13 cellular contexts compared by ENCODE assay signal in genomic region chr6:56795852-56796532, GRCh38.
DNase-seq lines count a peak whose midpoint lies in the region; ATAC-seq, FAIRE-seq and TF ChIP-seq lines count a peak whose summit lies in the region.
"Had no signal": no experiment of that assay in that cellular context is flagged by ENCODE, and none has a peak within 500 bp of the region (broad histone marks: within the 10 kb centered on the region; RNA-seq: fewer than 3 reads in every experiment).

No MANE protein-coding gene starts in this region.

- H3K36me3 ChIP-seq in HUES6 (ENCODE audit: control insufficient read depth, insufficient read depth, low read length): no peaks in the 10 kb centered on the region
- no peaks in the 10 kb centered on the region for H3K36me3 ChIP-seq in tibial artery

- H3K27me3 ChIP-seq in HUES6 (ENCODE audit: control insufficient read depth, insufficient read depth, low read length) (no peaks in the 10 kb centered on the region), tibial artery (no peaks in the 10 kb centered on the region)

- H3K4me1 ChIP-seq in A549: peaks cover 75% of the 10 kb centered on the region
- H3K4me1 ChIP-seq in HUES6 (ENCODE audit: control insufficient read depth, insufficient read depth, low read length): peaks cover 47% of the 10 kb centered on the region
- H3K4me1 ChIP-seq in tibial artery: peaks cover 0 to 91% (median 27%) of the 10 kb centered on the region in 4 donors

- H3K9me3 ChIP-seq in A549: no peaks in the 10 kb centered on the region
- H3K9me3 ChIP-seq in HUES6 (ENCODE audit: control insufficient read depth, insufficient read depth, low read depth, low read length): no peaks in the 10 kb centered on the region
- no peaks in the 10 kb centered on the region for H3K9me3 ChIP-seq in tibial artery

- FAIRE-seq in A549 (lab: Jason Lieb, UNC): no peak
- FAIRE-seq: endometrium, small intestine had no signal

- H3K27ac ChIP-seq in A549 (peak overlapping the region; percentile 59 to 80), HUES6 (ENCODE audit: low read depth, low read length) (peak overlapping the region; percentile 42), tibial artery (peak overlapping the region in 1 of 2 donors; percentile 28)

- H3K4me3 ChIP-seq in A549 (peak overlapping the region; percentile 20), HUES6 (ENCODE audit: low read depth, low read length) (no peak overlapping the region), epithelial cell of esophagus (ENCODE audit: low read length) (no peak overlapping the region), tibial artery (no peak overlapping the region)

- no peak for TF ChIP-seq EP300 in A549 (IDR thresholded peaks at IDR 0.05)

- H3K4me2 ChIP-seq in A549: peak overlapping the region; percentile 90

- TF ChIP-seq POLR2A in A549 (IDR thresholded peaks at IDR 0.05; ENCODE audit: low read length): no peak

- intact Hi-C loops in tibial artery (cut with DNase I; ENCODE audit: low total_unique reads): no loop called here

- CTCF ChIA-PET in A549 (lab: Yijun Ruan, JAX): no interaction called here

- no peak overlapping the region for H3K9ac ChIP-seq in HUES6 (ENCODE audit: low read length)

- TF ChIP-seq RAD21 in A549 (conservative IDR thresholded peaks at IDR 0.05 in 1 of 2, IDR thresholded peaks at IDR 0.05 in 1 of 2): no peak

- 0% methylated on average over 5 of the region's 5 CpGs for WGBS in A549 (ENCODE audit: missing lambda C conversion rate)

- POLR2A ChIA-PET in A549 (lab: Yijun Ruan, JAX): no interaction called here

- ATAC-seq in A549 (peak; percentile 74 to 76), GM19452 (IDR thresholded peaks at IDR 0.05; ENCODE audit: unreplicated experiment) (peak; percentile 53)
- ATAC-seq: stimulated activated naive CD8-positive, alpha-beta T cell treated with anti-CD3 and anti-CD28 coated beads, Interleukin-15, Interleukin-2, amounts not matched to agents 100 U/mL and 50 U/mL, for 24 hours had no signal

- TF ChIP-seq CTCF in A549 (IDR thresholded peaks at IDR 0.05) (no peak), epithelial cell of esophagus (IDR thresholded peaks at IDR 0.05; ENCODE audit: insufficient read depth, low read depth, low read length, missing control alignments) (no peak), tibial artery (IDR thresholded peaks at IDR 0.05) (no peak)

- peak; percentile 12 to 22 for DNase-seq in A549 (ENCODE audit: low read depth in 1 of 2, low spot score in 1 of 2)
- peak; percentile 53 for DNase-seq in epithelial cell of esophagus (ENCODE audit: low read depth)
- DNase-seq in NCI-H187 (lab: John Stamatoyannopoulos, UW): no peak
- no peak for DNase-seq in tibial artery
- DNase-seq in stimulated activated naive CD4-positive, alpha-beta T cell treated with Interleukin-2 at 50 U/mL for 16 hours (lab: John Stamatoyannopoulos, UW): no peak
- no peak for DNase-seq in middle frontal gyrus (ENCODE audit: extremely low spot score, low spot score)
- DNase-seq: activated B cell treated with CpG ODN at 0.5 μM for 24 hours; activated naive CD4-positive, alpha-beta T cell treated with anti-CD3 and anti-CD28 coated beads for 36 hours; small intestine; stimulated activated naive CD8-positive, alpha-beta T cell treated with anti-CD3 and anti-CD28 coated beads, Interleukin-15, Interleukin-2, amounts not matched to agents 100 U/mL and 50 U/mL, for 24 hours had no signal

TF ChIP-seq in A549, 52 proteins besides CTCF, POLR2A, EP300 and RAD21:
- peak; percentile 41; the same call in 1 of the 2 replicates for TF ChIP-seq JUNB (IDR thresholded peaks at IDR 0.05)
- TF ChIP-seq FOSL2 (IDR thresholded peaks at IDR 0.05): 0 out of 2 replicates have a peak, but pooled peaks have one; percentile 20
- peak; percentile 79 for TF ChIP-seq FOSL2 (CRISPR knock-in tag; IDR thresholded peaks at IDR 0.05)
- TF ChIP-seq NR3C1 (IDR thresholded peaks at IDR 0.05): no peak
- no peak for TF ChIP-seq HOXA7 (CRISPR knock-in tag; IDR thresholded peaks at IDR 0.05)
- TF ChIP-seq, protein P1, sequence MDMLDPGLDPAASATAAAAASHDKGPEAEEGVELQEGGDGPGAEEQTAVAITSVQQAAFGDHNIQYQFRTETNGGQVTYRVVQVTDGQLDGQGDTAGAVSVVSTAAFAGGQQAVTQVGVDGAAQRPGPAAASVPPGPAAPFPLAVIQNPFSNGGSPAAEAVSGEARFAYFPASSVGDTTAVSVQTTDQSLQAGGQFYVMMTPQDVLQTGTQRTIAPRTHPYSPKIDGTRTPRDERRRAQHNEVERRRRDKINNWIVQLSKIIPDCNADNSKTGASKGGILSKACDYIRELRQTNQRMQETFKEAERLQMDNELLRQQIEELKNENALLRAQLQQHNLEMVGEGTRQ (IDR thresholded peaks at IDR 0.05): no peak
- no peak for TF ChIP-seq FOSB (CRISPR knock-in tag; IDR thresholded peaks at IDR 0.05)
- TF ChIP-seq CBX8 (IDR thresholded peaks at IDR 0.05): no peak
- TF ChIP-seq POLR2AphosphoS2 (conservative IDR thresholded peaks at IDR 0.05; ENCODE audit: low read length): no peak
- TF ChIP-seq KDM1A (IDR thresholded peaks at IDR 0.05; ENCODE audit: low read depth): no peak
- TF ChIP-seq RARB (CRISPR knock-in tag; IDR thresholded peaks at IDR 0.05): no peak
- no peak for TF ChIP-seq FOXS1 (CRISPR knock-in tag; IDR thresholded peaks at IDR 0.05)
- peak; percentile 49; the same call in 1 of the 2 replicates for TF ChIP-seq GATA3 (IDR thresholded peaks at IDR 0.05; ENCODE audit: borderline replicate concordance)
- TF ChIP-seq CEBPB (IDR thresholded peaks at IDR 0.05): peak in 1 of 2 experiments; percentile 20; a peak in 1 of 4 replicates

Comparison
In these comparisons a context has a peak if more than half of its experiments do, and no peak if none do; other contexts are left out.
1. DNase-seq: peak in A549 (2 of 2) and epithelial cell of esophagus (single experiment); none in NCI-H187 (0 of 2), tibial artery (0 of 2), stimulated activated naive CD4-positive, alpha-beta T cell treated with Interleukin-2 at 50 U/mL for 16 hours (single experiment) and middle frontal gyrus (single experiment).